ENCODE assay signal across 28 cellular contexts in genomic region chr5:150392680-150393079, GRCh38. TPM values are rescaled to one million over a fixed set of nuclear protein-coding genes. Genes with fewer than 3 reads are reported as not detected.
"Had no signal": no experiment of that assay in that cellular context is flagged by ENCODE, and none has a peak within 500 bp of the region (broad histone marks: within the 10 kb centered on the region; RNA-seq: fewer than 3 reads in every experiment).

No MANE protein-coding gene starts in this region.

- DNase-seq: hippocampal formation; immature natural killer cell; kidney; left colon; lower lobe of right lung; mammary epithelial cell; mesenchymal stem cell; pancreas; posterior cingulate gyrus; retina; right cardiac atrium; sigmoid colon; small intestine; spleen; stimulated activated CD4-positive, alpha-beta T cell treated with anti-CD3 and anti-CD28 coated beads, Interleukin-4, amount 100 ng/mL, for 24 hours; stimulated activated naive CD8-positive, alpha-beta T cell treated with anti-CD3 and anti-CD28 coated beads, Interleukin-15, Interleukin-2, amounts not matched to agents 100 U/mL and 50 U/mL, for 24 hours; stomach; testis; thyroid gland; transverse colon; upper lobe of left lung had no signal

- H3K27me3 ChIP-seq: left lung, pancreas, sigmoid colon, spleen, stomach, testis, thyroid gland, transverse colon, upper lobe of left lung, vagina had no signal

- H3K4me1 ChIP-seq: left lung, lower lobe of right lung, pancreas, prostate gland, sigmoid colon, spleen, stomach, testis, thyroid gland, transverse colon, upper lobe of left lung, vagina had no signal

- ATAC-seq: left colon; left lung; natural killer cell treated with Interleukin-12 subunit alpha and Interleukin-12 subunit beta and Interleukin-15 and Interleukin-18, amount 100 ng/mL, for 72 hours; pancreas; right cardiac atrium; stimulated activated memory B cell treated with anti-CD40 and anti-IgM and Interleukin-4, amounts not matched to agents 10 μg/mL and 1 μg/mL and 100 μg/mL, for 72 hours; stimulated activated naive CD8-positive, alpha-beta T cell treated with anti-CD3 and anti-CD28 coated beads, Interleukin-15, Interleukin-2, amounts not matched to agents 100 U/mL and 50 U/mL, for 24 hours had no signal

- FAIRE-seq: islet of Langerhans, kidney, pancreas, small intestine had no signal

- H3K4me3 ChIP-seq: left lung, lower lobe of right lung, pancreas, prostate gland, sigmoid colon, spleen, stomach, testis, thyroid gland, transverse colon, upper lobe of left lung, vagina had no signal

- H3K27ac ChIP-seq: left lung, lower lobe of right lung, pancreas, prostate gland, sigmoid colon, spleen, stomach, testis, thyroid gland, transverse colon, upper lobe of left lung, vagina had no signal

- H3K9me3 ChIP-seq: left lung, lower lobe of right lung, pancreas, prostate gland, sigmoid colon, spleen, stomach, testis, thyroid gland, transverse colon, upper lobe of left lung, vagina had no signal

RNA-seq across cellular contexts. Expression of gene CD74, which starts 20.0 kb away (rescaled TPM):
- polyA plus RNA-seq: neural cell had no signal
